Comparison of ENCODE assay signal across 28 cellular contexts in the genomic region with DNA sequence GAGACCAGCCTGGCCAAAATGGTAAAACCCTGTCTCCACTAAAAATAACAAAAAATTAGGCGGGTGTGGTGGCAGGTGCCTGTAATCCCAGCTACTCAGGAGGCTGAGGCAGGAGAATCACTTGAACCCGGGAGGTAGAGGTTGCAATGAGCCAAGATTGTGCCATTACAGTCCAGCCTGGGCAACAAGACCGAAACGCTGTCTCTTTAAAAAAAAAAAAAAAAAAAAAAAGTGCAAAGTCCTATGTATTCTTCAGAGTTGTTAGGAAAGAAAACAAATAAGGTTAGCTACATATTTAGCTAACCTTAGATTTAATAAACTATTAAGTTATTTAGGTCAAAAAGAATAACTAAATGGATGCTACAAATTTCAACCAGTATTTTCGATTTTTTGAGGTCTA. TPM values are rescaled to one million over a fixed set of nuclear protein-coding genes. Genes with fewer than 3 reads are reported as not detected.
"Had no signal": no experiment of that assay in that cellular context is flagged by ENCODE, and none has a peak within 500 bp of the region (broad histone marks: within the 10 kb centered on the region; RNA-seq: fewer than 3 reads in every experiment).

No MANE protein-coding gene starts in this region.

- H3K27me3 ChIP-seq: neutrophil, pancreas, spleen, suprapubic skin, testis, tibial artery, transverse colon, upper lobe of right lung, uterus had no signal

- H3K9me3 ChIP-seq: neutrophil, pancreas, prostate gland, suprapubic skin, testis, tibial artery, transverse colon, upper lobe of right lung, uterus had no signal

- H3K27ac ChIP-seq: neutrophil, pancreas, prostate gland, skin epidermis, spleen, suprapubic skin, testis, tibial artery, transverse colon, upper lobe of right lung, uterus had no signal

- H3K4me3 ChIP-seq: pancreas, prostate gland, skin epidermis, smooth muscle cell, spleen, suprapubic skin, testis, tibial artery, transverse colon, upper lobe of right lung, uterus had no signal

- ATAC-seq: naive thymus-derived CD8-positive, alpha-beta T cell; natural killer cell treated with Interleukin-12 subunit alpha and Interleukin-12 subunit beta and Interleukin-15 and Interleukin-18, amount 100 ng/mL, for 72 hours; pancreas; right cardiac atrium; sciatic nerve; stimulated activated memory B cell treated with anti-CD40 and anti-IgM and Interleukin-4, amounts not matched to agents 10 μg/mL and 1 μg/mL and 100 μg/mL, for 72 hours; stimulated activated naive CD8-positive, alpha-beta T cell treated with anti-CD3 and anti-CD28 coated beads, Interleukin-15, amount 100 ng/mL, for 72 hours; stimulated activated naive CD8-positive, alpha-beta T cell treated with anti-CD3 and anti-CD28 coated beads, Interleukin-15, Interleukin-2, amounts not matched to agents 100 U/mL and 50 U/mL, for 24 hours; upper lobe of right lung had no signal

- FAIRE-seq: pancreas had no signal

- DNase-seq: naive thymus-derived CD8-positive, alpha-beta T cell; nephron progenitor cell; nucleus accumbens; pancreas; right cardiac atrium; spleen; stimulated activated CD4-positive, alpha-beta T cell treated with anti-CD3 and anti-CD28 coated beads, Interleukin-12 subunit alpha, Interleukin-12 subunit beta, amount 100 ng/mL, for 4 hours; stimulated activated CD4-positive, alpha-beta T cell treated with anti-CD3 and anti-CD28 coated beads, Interleukin-1b, Interleukin-23, amount 100 ng/mL, for 48 hours; stimulated activated CD4-positive, alpha-beta T cell treated with anti-CD3 and anti-CD28 coated beads, Interleukin-4, amount 100 ng/mL, for 1 hour; stimulated activated CD4-positive, alpha-beta T cell treated with anti-CD3 and anti-CD28 coated beads, Interleukin-4, amount 100 ng/mL, for 4 hours; stimulated activated CD8-positive, alpha-beta memory T cell treated with anti-CD3 and anti-CD28 coated beads, Interleukin-4, amount 100 ng/mL, for 48 hours; stimulated activated naive CD4-positive, alpha-beta T cell; stimulated activated naive CD8-positive, alpha-beta T cell treated with anti-CD3 and anti-CD28 coated beads, Interleukin-15, amount 100 ng/mL, for 72 hours; stimulated activated naive CD8-positive, alpha-beta T cell treated with anti-CD3 and anti-CD28 coated beads, Interleukin-15, Interleukin-2, amounts not matched to agents 100 U/mL and 50 U/mL, for 24 hours; substantia nigra; testis; tibial artery; transverse colon; upper lobe of right lung; uterus had no signal

- H3K36me3 ChIP-seq: prostate gland, uterus had no signal

- H3K4me1 ChIP-seq: pancreas, prostate gland, suprapubic skin, testis, tibial artery, upper lobe of right lung, uterus had no signal

RNA-seq across cellular contexts. Expression of a gene that starts 13.5 kb away (rescaled TPM):
- total RNA-seq: naive thymus-derived CD8-positive, alpha-beta T cell; natural killer cell treated with Interleukin-12 subunit alpha and Interleukin-12 subunit beta and Interleukin-15 and Interleukin-18, amount 100 ng/mL, for 72 hours had no signal
- polyA plus RNA-seq: naive thymus-derived CD8-positive, alpha-beta T cell had no signal
